ENCODE assay signal across 18 cellular contexts in genomic region chr2:63738019-63738418, GRCh38.
DNase-seq lines count a peak whose midpoint lies in the region; ATAC-seq and TF ChIP-seq lines count a peak whose summit lies in the region.
"Had no signal": no experiment of that assay in that cellular context is flagged by ENCODE, and none has a peak within 500 bp of the region (broad histone marks: within the 10 kb centered on the region; RNA-seq: fewer than 3 reads in every experiment).

No MANE protein-coding gene starts in this region.

- 73% methylated on average over 2 of the region's 2 CpGs for WGBS in hepatocyte (ENCODE audit: low lambda C conversion rate, missing lambda C conversion rate)

- no peaks in the 10 kb centered on the region for H3K9me3 Mint-ChIP-seq in stimulated activated naive CD8-positive, alpha-beta T cell treated with anti-CD3 and anti-CD28 coated beads, Interleukin-15, Interleukin-2, amounts not matched to agents 100 ng/mL and 50 ng/mL, for 24 hours
- H3K9me3 Mint-ChIP-seq: activated T-helper 1 cell treated with anti-CD3 and anti-CD28 coated beads, Interleukin-12 subunit alpha, Interleukin-12 subunit beta, Interleukin-2, Interleukin-4 antibody, amounts not matched to agents 30 ng/mL and 10 ng/mL and 1 ng/mL, durations not matched to agents 14 hours and 24 hours and 36 hours; stimulated activated naive B cell treated with anti-CD40 and anti-IgM and Interleukin-4, amounts not matched to agents 10 μg/mL and 1 μg/mL and 100 μg/mL, for 72 hours had no signal

- no peaks in the 10 kb centered on the region for H3K27me3 Mint-ChIP-seq in stimulated activated naive CD8-positive, alpha-beta T cell treated with anti-CD3 and anti-CD28 coated beads, Interleukin-15, Interleukin-2, amounts not matched to agents 100 ng/mL and 50 ng/mL, for 24 hours
- H3K27me3 Mint-ChIP-seq: stimulated activated naive B cell treated with anti-CD40 and anti-IgM and Interleukin-4, amounts not matched to agents 10 μg/mL and 1 μg/mL and 100 μg/mL, for 72 hours; T-helper 17 cell had no signal

- H3K27ac ChIP-seq in hepatocyte, result peak overlapping the region; percentile 46

- no peak overlapping the region for H3K4me3 Mint-ChIP-seq in stimulated activated naive CD8-positive, alpha-beta T cell treated with anti-CD3 and anti-CD28 coated beads, Interleukin-15, Interleukin-2, amounts not matched to agents 100 ng/mL and 50 ng/mL, for 24 hours
- H3K4me3 Mint-ChIP-seq: activated T-helper 1 cell treated with anti-CD3 and anti-CD28 coated beads, Interleukin-12 subunit alpha, Interleukin-12 subunit beta, Interleukin-2, Interleukin-4 antibody, amounts not matched to agents 30 ng/mL and 10 ng/mL and 1 ng/mL, durations not matched to agents 14 hours and 24 hours and 36 hours; neural crest cell; stimulated activated naive B cell treated with anti-CD40 and anti-IgM and Interleukin-4, amounts not matched to agents 10 μg/mL and 1 μg/mL and 100 μg/mL, for 72 hours; T-helper 17 cell had no signal

- H3K4me1 ChIP-seq in adipocyte (ENCODE audit: control insufficient read depth, insufficient read depth, low read length) (peaks cover 63% of the 10 kb centered on the region), hepatocyte (ENCODE audit: insufficient read depth) (peaks cover 28% of the 10 kb centered on the region)

- H3K27me3 ChIP-seq in adipocyte (replicated peaks; ENCODE audit: control insufficient read depth, insufficient read depth, low read length), result no peaks in the 10 kb centered on the region
- H3K27me3 ChIP-seq in hepatocyte, result no peaks in the 10 kb centered on the region

- no peaks in the 10 kb centered on the region for H3K9me2 ChIP-seq in hepatocyte (replicated peaks; ENCODE audit: insufficient read depth)

- H3K36me3 ChIP-seq in adipocyte (ENCODE audit: control insufficient read depth, insufficient read depth, low read length, severe bottlenecking) (no peaks in the 10 kb centered on the region), hepatocyte (replicated peaks; ENCODE audit: insufficient read depth, low read depth) (no peaks in the 10 kb centered on the region)

- H3K4me3 ChIP-seq in adipocyte (ENCODE audit: low read length) (no peak overlapping the region), hepatocyte (no peak overlapping the region)

- no peak for TF ChIP-seq CTCF in hepatocyte (IDR thresholded peaks at IDR 0.05; ENCODE audit: poor library complexity)

- no peak for ATAC-seq in HG03469 (IDR thresholded peaks at IDR 0.05; ENCODE audit: unreplicated experiment)
- ATAC-seq: T-helper 17 cell had no signal

- peak overlapping the region; percentile 47 for H3K9ac ChIP-seq in adipocyte (ENCODE audit: low read length)

- peaks cover 16% of the 10 kb centered on the region for H3K4me1 Mint-ChIP-seq in stimulated activated naive CD8-positive, alpha-beta T cell treated with anti-CD3 and anti-CD28 coated beads, Interleukin-15, Interleukin-2, amounts not matched to agents 100 ng/mL and 50 ng/mL, for 24 hours (ENCODE audit: low read depth)
- H3K4me1 Mint-ChIP-seq: neural crest cell, T-helper 17 cell had no signal

- no peaks in the 10 kb centered on the region for H3K36me3 Mint-ChIP-seq in stimulated activated naive CD8-positive, alpha-beta T cell treated with anti-CD3 and anti-CD28 coated beads, Interleukin-15, Interleukin-2, amounts not matched to agents 100 ng/mL and 50 ng/mL, for 24 hours (ENCODE audit: low read depth)
- H3K36me3 Mint-ChIP-seq: stimulated activated naive B cell treated with anti-CD40 and anti-IgM and Interleukin-4, amounts not matched to agents 10 μg/mL and 1 μg/mL and 100 μg/mL, for 72 hours had no signal

- DNase-seq in M059J (ENCODE audit: low read depth), result peak; percentile 11
- DNase-seq in adipocyte (ENCODE audit: low read depth), result no peak
- no peak for DNase-seq in hepatocyte (ENCODE audit: low spot score)
- no peak for DNase-seq in NCI-H446 treated with DMSO at 0.1 percent for 48 hours (lab: John Stamatoyannopoulos, UW)
- DNase-seq in putamen (ENCODE audit: low spot score), result no peak
- DNase-seq: activated CD8-positive, alpha-beta memory T cell treated with anti-CD3 and anti-CD28 coated beads for 24 hours; amygdala; COR-L47; EL; left cardiac atrium; NCI-H187 treated with DMSO at 0.1 percent for 48 hours; Right ventricle myocardium superior; stimulated activated naive B cell treated with anti-CD40 and anti-IgM and Interleukin-4, amounts not matched to agents 10 μg/mL and 1 μg/mL and 100 μg/mL, for 72 hours; T-helper 17 cell had no signal

- no peaks in the 10 kb centered on the region for H3K9me3 ChIP-seq in adipocyte (ENCODE audit: control insufficient read depth, low read length)
- H3K9me3 ChIP-seq in hepatocyte (ENCODE audit: low read depth), result no peaks in the 10 kb centered on the region

- no peaks in the 10 kb centered on the region for H4K20me1 ChIP-seq in hepatocyte (ENCODE audit: insufficient read depth, poor library complexity, severe bottlenecking)

- no peaks in the 10 kb centered on the region for H3K79me2 ChIP-seq in hepatocyte

- no peak overlapping the region for H2AFZ ChIP-seq in hepatocyte

- H3K27ac Mint-ChIP-seq in stimulated activated naive CD8-positive, alpha-beta T cell treated with anti-CD3 and anti-CD28 coated beads, Interleukin-15, Interleukin-2, amounts not matched to agents 100 ng/mL and 50 ng/mL, for 24 hours, result peak overlapping the region; percentile 1
- H3K27ac Mint-ChIP-seq: activated T-helper 1 cell treated with anti-CD3 and anti-CD28 coated beads, Interleukin-12 subunit alpha, Interleukin-12 subunit beta, Interleukin-2, Interleukin-4 antibody, amounts not matched to agents 30 ng/mL and 10 ng/mL and 1 ng/mL, durations not matched to agents 14 hours and 24 hours and 36 hours; stimulated activated naive B cell treated with anti-CD40 and anti-IgM and Interleukin-4, amounts not matched to agents 10 μg/mL and 1 μg/mL and 100 μg/mL, for 72 hours; T-helper 17 cell had no signal

- no peak overlapping the region for H3K4me2 ChIP-seq in hepatocyte
